In the genomic region with DNA sequence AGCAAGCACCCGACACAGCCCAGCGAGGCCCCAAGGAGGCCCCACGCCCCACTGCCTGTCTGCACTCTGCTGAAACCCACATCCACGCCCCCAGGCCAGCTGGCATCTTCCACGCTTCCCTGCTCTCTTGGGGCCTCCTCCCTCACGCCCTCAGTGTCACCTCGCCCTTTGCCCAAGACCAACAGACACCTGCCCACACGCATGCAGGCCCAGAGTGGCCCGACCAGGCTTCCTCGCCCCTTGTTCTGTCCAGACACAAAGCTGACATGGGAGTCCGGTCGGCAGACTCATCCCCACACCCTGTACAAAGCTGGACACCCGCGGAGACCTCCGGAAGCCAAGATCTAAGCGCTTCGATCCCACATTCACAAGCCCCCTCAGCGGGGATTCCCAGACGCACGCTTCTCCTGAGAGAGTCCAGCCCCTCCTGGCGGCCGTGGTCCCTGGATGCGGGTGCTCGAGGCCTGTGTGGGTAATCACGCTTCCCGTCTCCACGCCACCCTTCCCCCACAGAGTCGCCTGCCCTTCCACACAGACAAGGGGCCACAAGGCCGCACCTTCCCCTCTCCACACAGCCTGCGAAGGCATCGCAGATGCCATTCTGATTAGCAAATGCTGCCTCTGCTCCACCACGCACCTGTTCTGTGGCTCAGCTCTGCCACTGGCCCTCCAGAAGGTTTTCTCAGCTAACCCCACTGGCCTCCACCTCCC, we compare ENCODE assay signal across 8 cellular contexts.
A peak's percentile ranks its signal among the peaks of the same experiment; 100 is the strongest.
DNase-seq lines count a peak whose midpoint lies in the region; ATAC-seq and TF ChIP-seq lines count a peak whose summit lies in the region.

No MANE protein-coding gene starts in this region.

- no peaks in the 10 kb centered on the region for H3K36me3 ChIP-seq in uterus

- no peak for TF ChIP-seq POLR2A in uterus (IDR thresholded peaks at IDR 0.05)

- no peak for TF ChIP-seq CTCF in VCaP (conservative IDR thresholded peaks at IDR 0.05)
- no peak for TF ChIP-seq CTCF in uterus (IDR thresholded peaks at IDR 0.05)

- H3K4me3 ChIP-seq in uterus: no peak overlapping the region

- intact Hi-C loops in uterus (cut with DNase I; ENCODE audit: low total_unique reads): no loop called here

- no peaks in the 10 kb centered on the region for H3K9me3 ChIP-seq in uterus

- DNase-seq in retina (peak; percentile 77), superior temporal gyrus (ENCODE audit: extremely low spot score) (no peak), NCI-H748 treated with DMSO at 0.1 percent for 48 hours (lab: John Stamatoyannopoulos, UW) (no peak), uterus (no peak)
- no peak for DNase-seq in activated CD4-positive, alpha-beta T cell treated with anti-CD3 and anti-CD28 coated beads for 4 hours

- H3K4me1 ChIP-seq in uterus: no peaks in the 10 kb centered on the region

- ATAC-seq in GM19025 (IDR thresholded peaks at IDR 0.05; ENCODE audit: low read depth, unreplicated experiment) (peak; percentile 65), HG02870 (IDR thresholded peaks at IDR 0.05; ENCODE audit: unreplicated experiment) (peak; percentile 57)

- H3K27me3 ChIP-seq in uterus: no peaks in the 10 kb centered on the region

- peak overlapping the region; percentile 98 for H3K27ac ChIP-seq in VCaP
- H3K27ac ChIP-seq in uterus: no peak overlapping the region
